15 cellular contexts compared by ENCODE assay signal in the genomic region with DNA sequence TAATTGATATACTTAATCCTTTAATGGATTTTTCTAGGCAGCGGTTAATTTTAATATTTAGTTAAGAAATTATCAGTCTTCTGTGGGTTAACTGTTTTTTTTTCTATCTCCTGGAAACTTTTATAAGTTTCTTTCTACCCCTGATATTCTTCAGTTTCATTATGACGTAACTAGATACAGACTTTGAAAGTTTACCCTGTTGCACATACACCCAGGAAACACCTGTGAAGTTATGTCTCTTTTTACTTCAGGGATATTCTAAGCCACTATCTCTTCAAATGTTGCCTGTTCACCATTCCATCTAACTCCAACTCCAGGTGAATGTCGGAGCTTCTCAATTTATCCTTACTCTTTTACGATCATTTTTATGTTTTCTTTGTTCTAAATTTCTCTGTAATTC.
DNase-seq lines count a peak whose midpoint lies in the region; ATAC-seq, FAIRE-seq and TF ChIP-seq lines count a peak whose summit lies in the region.
"Had no signal": no experiment of that assay in that cellular context is flagged by ENCODE, and none has a peak within 500 bp of the region (broad histone marks: within the 10 kb centered on the region; RNA-seq: fewer than 3 reads in every experiment).

No MANE protein-coding gene starts in this region.

- TF ChIP-seq CTCF in WERI-Rb-1 (IDR thresholded peaks at IDR 0.05; ENCODE audit: low read depth, low read length) (no peak), progenitor cell of endocrine pancreas (IDR thresholded peaks at IDR 0.05; ENCODE audit: unreplicated experiment) (no peak)

- H3K27me3 Mint-ChIP-seq in progenitor cell of endocrine pancreas: peaks cover 14% of the 10 kb centered on the region
- H3K27me3 Mint-ChIP-seq: activated naive CD8-positive, alpha-beta T cell treated with anti-CD3 and anti-CD28 coated beads, Interleukin-2, amount 50 U/mL, for 24 hours; dendritic cell treated with granulocyte-macrophage colony-stimulating factor and Interleukin-4, amounts not matched to agents 40 ng/mL and 50 ng/mL, for 4 days had no signal

- no peak overlapping the region for H3K27ac ChIP-seq in WERI-Rb-1
- H3K27ac ChIP-seq: neutrophil, SK-N-MC had no signal

- H3K36me3 Mint-ChIP-seq in progenitor cell of endocrine pancreas (ENCODE audit: insufficient read depth): no peaks in the 10 kb centered on the region

- H3K4me3 Mint-ChIP-seq in progenitor cell of endocrine pancreas (ENCODE audit: low read depth): no peak overlapping the region
- H3K4me3 Mint-ChIP-seq: activated naive CD8-positive, alpha-beta T cell treated with anti-CD3 and anti-CD28 coated beads, Interleukin-2, amount 50 U/mL, for 24 hours; dendritic cell treated with granulocyte-macrophage colony-stimulating factor and Interleukin-4, amounts not matched to agents 40 ng/mL and 50 ng/mL, for 4 days had no signal

- H3K4me1 Mint-ChIP-seq in progenitor cell of endocrine pancreas (ENCODE audit: low read depth): no peaks in the 10 kb centered on the region
- H3K4me1 Mint-ChIP-seq: activated naive CD8-positive, alpha-beta T cell treated with anti-CD3 and anti-CD28 coated beads, Interleukin-2, amount 50 U/mL, for 24 hours had no signal

- in situ Hi-C loops in HAP-1 (cut with MboI; ENCODE audit: low sequenced_read_pairs): no loop called here

- ATAC-seq in GM18909 (IDR thresholded peaks at IDR 0.05; ENCODE audit: poor library complexity, unreplicated experiment) (peak; percentile 41), HG02571 (IDR thresholded peaks at IDR 0.05; ENCODE audit: unreplicated experiment) (peak; percentile 57), HG03196 (IDR thresholded peaks at IDR 0.05; ENCODE audit: unreplicated experiment) (peak; percentile 37)
- ATAC-seq: activated naive CD8-positive, alpha-beta T cell treated with anti-CD3 and anti-CD28 coated beads, Interleukin-2, amount 50 U/mL, for 24 hours; left cardiac atrium had no signal

- no peaks in the 10 kb centered on the region for H3K27me3 ChIP-seq in WERI-Rb-1 (ENCODE audit: insufficient read depth, low read depth, severe bottlenecking)
- H3K27me3 ChIP-seq in HAP-1 (ENCODE audit: low read depth): no peaks in the 10 kb centered on the region
- H3K27me3 ChIP-seq: neutrophil had no signal

- no peak overlapping the region for H3K27ac Mint-ChIP-seq in progenitor cell of endocrine pancreas
- H3K27ac Mint-ChIP-seq: activated naive CD8-positive, alpha-beta T cell treated with anti-CD3 and anti-CD28 coated beads, Interleukin-2, amount 50 U/mL, for 24 hours; dendritic cell treated with granulocyte-macrophage colony-stimulating factor and Interleukin-4, amounts not matched to agents 40 ng/mL and 50 ng/mL, for 4 days had no signal

- FAIRE-seq in urothelium cell line (lab: Jason Lieb, UNC): no peak

- no peak overlapping the region for H3K4me3 ChIP-seq in WERI-Rb-1 (ENCODE audit: low read depth, low read length)
- no peak overlapping the region for H3K4me3 ChIP-seq in HAP-1
- H3K4me3 ChIP-seq: SK-N-MC had no signal

- DNase-seq in WERI-Rb-1 (no peak), progenitor cell of endocrine pancreas (ENCODE audit: low spot score, unreplicated experiment) (no peak), urothelium cell line (ENCODE audit: low spot score) (no peak), HAP-1 (ENCODE audit: low spot score in 2 of 2) (no peak)
- DNase-seq: activated CD4-positive, alpha-beta T cell treated with anti-CD3 and anti-CD28 coated beads, Interleukin-2, amount 50 U/mL, for 4 hours; activated naive CD8-positive, alpha-beta T cell treated with anti-CD3 and anti-CD28 coated beads, Interleukin-2, amount 50 U/mL, for 24 hours; foreskin melanocyte; GOT3; left cardiac atrium had no signal

- H3K36me3 ChIP-seq in WERI-Rb-1 (no peaks in the 10 kb centered on the region), HAP-1 (replicated peaks) (no peaks in the 10 kb centered on the region)
- H3K36me3 ChIP-seq: neutrophil had no signal

- H3K9me3 Mint-ChIP-seq in progenitor cell of endocrine pancreas (ENCODE audit: low read depth): peaks cover 3% of the 10 kb centered on the region
- H3K9me3 Mint-ChIP-seq: dendritic cell treated with granulocyte-macrophage colony-stimulating factor and Interleukin-4, amounts not matched to agents 40 ng/mL and 50 ng/mL, for 4 days had no signal

- H3K9me3 ChIP-seq in WERI-Rb-1 (ENCODE audit: severe bottlenecking): no peaks in the 10 kb centered on the region
- no peaks in the 10 kb centered on the region for H3K9me3 ChIP-seq in HAP-1
- H3K9me3 ChIP-seq: neutrophil had no signal

- no peaks in the 10 kb centered on the region for H3K4me1 ChIP-seq in HAP-1
